Comparison of ENCODE assay signal across 1 cellular context in genomic region chr17:76523084-76524037, GRCh38.
TF ChIP-seq lines count a peak whose summit lies in the region.

No MANE protein-coding gene starts in this region.

TF ChIP-seq in HepG2, 621 proteins besides CTCF, POLR2A, EP300 and RAD21 (continued from another document and continues in another):
- TF ChIP-seq ZHX2 (IDR thresholded peaks at IDR 0.05; ENCODE audit: low read depth) = 0 out of 2 replicates have a peak, but pooled peaks have one; percentile 45
- TF ChIP-seq ZHX2 (CRISPR knock-in tag; IDR thresholded peaks at IDR 0.05; ENCODE audit: borderline replicate concordance) = 0 out of 2 replicates have a peak, but pooled peaks have one; percentile 40
- TF ChIP-seq ADNP (CRISPR knock-in tag; IDR thresholded peaks at IDR 0.05) = 0 out of 2 replicates have a peak, but pooled peaks have one; percentile 23
- TF ChIP-seq TERF1 (CRISPR knock-in tag; IDR thresholded peaks at IDR 0.05) = no peak
- TF ChIP-seq ZNF800 (CRISPR knock-in tag; IDR thresholded peaks at IDR 0.05) = peak; percentile 76
- TF ChIP-seq ZSCAN12 (CRISPR knock-in tag; IDR thresholded peaks at IDR 0.05) = no peak
- TF ChIP-seq SRF (IDR thresholded peaks at IDR 0.05; ENCODE audit: low read depth, low read length) = no peak
- TF ChIP-seq MAF1 (CRISPR knock-in tag; IDR thresholded peaks at IDR 0.05; ENCODE audit: borderline replicate concordance) = 0 out of 2 replicates have a peak, but pooled peaks have one; percentile 23
- TF ChIP-seq ZNF547 (CRISPR knock-in tag; IDR thresholded peaks at IDR 0.05) = 0 out of 2 replicates have a peak, but pooled peaks have one; percentile 18
- TF ChIP-seq HNRNPH1 (optimal IDR thresholded peaks at IDR 0.05; ENCODE audit: low read depth, low read length) = no peak
- no peak for TF ChIP-seq CBX1 (IDR thresholded peaks at IDR 0.05; ENCODE audit: low read depth)
- TF ChIP-seq ZNF207 (IDR thresholded peaks at IDR 0.05; ENCODE audit: borderline replicate concordance) = no peak
- TF ChIP-seq ZNF558 (CRISPR knock-in tag; IDR thresholded peaks at IDR 0.05; ENCODE audit: borderline replicate concordance) = no peak
- no peak for TF ChIP-seq CEBPB (IDR thresholded peaks at IDR 0.05; ENCODE audit: borderline replicate concordance, low read depth, low read length)
- TF ChIP-seq ZBTB44 (CRISPR knock-in tag; IDR thresholded peaks at IDR 0.05) = no peak
- TF ChIP-seq ZNF124 (CRISPR knock-in tag; IDR thresholded peaks at IDR 0.05) = peak; percentile 80
- no peak for TF ChIP-seq ZNF512 (CRISPR knock-in tag; IDR thresholded peaks at IDR 0.05)
- TF ChIP-seq NCOA1 (CRISPR knock-in tag; IDR thresholded peaks at IDR 0.05) = no peak
- no peak for TF ChIP-seq ZNF615 (CRISPR knock-in tag; IDR thresholded peaks at IDR 0.05; ENCODE audit: borderline replicate concordance)
- TF ChIP-seq MEIS2 (CRISPR knock-in tag; IDR thresholded peaks at IDR 0.05) = peak; percentile 62; the same call in 1 of the 2 replicates
- TF ChIP-seq NR3C1 (CRISPR knock-in tag; IDR thresholded peaks at IDR 0.05) = no peak
- no peak for TF ChIP-seq POLR2AphosphoS2 (IDR thresholded peaks at IDR 0.05; ENCODE audit: low read depth, low read length)
- no peak for TF ChIP-seq ZNF496 (CRISPR knock-in tag; IDR thresholded peaks at IDR 0.05; ENCODE audit: insufficient replicate concordance)
- TF ChIP-seq NFIC (IDR thresholded peaks at IDR 0.05; ENCODE audit: low read length) = no peak
- TF ChIP-seq RBFOX2 (IDR thresholded peaks at IDR 0.05; ENCODE audit: low read depth, low read length) = no peak
- no peak for TF ChIP-seq ZBTB37 (CRISPR knock-in tag; IDR thresholded peaks at IDR 0.05)
- peak; percentile 54; the same call in 1 of the 2 replicates for TF ChIP-seq HDAC1 (CRISPR knock-in tag; IDR thresholded peaks at IDR 0.05)
- TF ChIP-seq TEF (CRISPR knock-in tag; IDR thresholded peaks at IDR 0.05) = no peak
- TF ChIP-seq GATAD2A (CRISPR knock-in tag; IDR thresholded peaks at IDR 0.05) = peak; percentile 84
- no peak; the same call in 1 of the 2 replicates for TF ChIP-seq ZNF761 (CRISPR knock-in tag; conservative IDR thresholded peaks at IDR 0.05)
- TF ChIP-seq ZNF230 (CRISPR knock-in tag; IDR thresholded peaks at IDR 0.05) = 0 out of 2 replicates have a peak, but pooled peaks have one; percentile 82
- peak; percentile 38; the same call in 1 of the 2 replicates for TF ChIP-seq ZNF782 (CRISPR knock-in tag; IDR thresholded peaks at IDR 0.05; ENCODE audit: borderline replicate concordance)
- peak; percentile 23; the same call in 1 of the 2 replicates for TF ChIP-seq PAXIP1 (CRISPR knock-in tag; conservative IDR thresholded peaks at IDR 0.05)
- no peak for TF ChIP-seq MAFG (CRISPR knock-in tag; IDR thresholded peaks at IDR 0.05)
- TF ChIP-seq HDAC2 (CRISPR knock-in tag; IDR thresholded peaks at IDR 0.05) = peak; percentile 79
- no peak for TF ChIP-seq SMAD1 (CRISPR knock-in tag; IDR thresholded peaks at IDR 0.05; ENCODE audit: borderline replicate concordance, low read depth)
- no peak for TF ChIP-seq PAWR (CRISPR knock-in tag; IDR thresholded peaks at IDR 0.05; ENCODE audit: borderline replicate concordance)
- no peak for TF ChIP-seq FOXO4 (CRISPR knock-in tag; conservative IDR thresholded peaks at IDR 0.05)
